30 cellular contexts compared by ENCODE assay signal in the genomic region with DNA sequence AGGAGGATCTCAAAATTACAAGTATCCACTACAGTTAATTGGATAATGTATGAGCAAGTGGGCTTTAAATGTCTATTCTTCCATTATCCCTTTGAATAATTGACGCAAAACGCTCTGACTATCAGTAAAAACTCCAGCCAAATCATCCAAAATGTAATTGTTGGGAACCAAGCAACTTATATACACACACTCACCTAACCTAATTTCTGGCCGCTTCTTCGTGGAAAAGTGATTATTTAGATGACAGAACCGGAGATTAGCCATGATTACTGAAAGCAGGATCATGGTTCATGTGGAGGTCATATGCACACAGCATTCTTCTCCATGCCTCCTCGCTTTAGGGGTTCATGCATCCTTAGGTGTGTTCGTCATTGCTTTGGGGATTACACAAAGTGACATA.
"Had no signal": no experiment of that assay in that cellular context is flagged by ENCODE, and none has a peak within 500 bp of the region (broad histone marks: within the 10 kb centered on the region; RNA-seq: fewer than 3 reads in every experiment).

No MANE protein-coding gene starts in this region.

- H3K4me3 Mint-ChIP-seq: activated naive CD4-positive, alpha-beta T cell treated with anti-CD3 and anti-CD28 coated beads, Interleukin-2, amount 10 ng/mL, durations not matched to agents 7 days and 5 days; activated naive CD8-positive, alpha-beta T cell treated with anti-CD3 and anti-CD28 coated beads, Interleukin-2, amount 10 ng/mL, durations not matched to agents 7 days and 5 days; brain; nephron; stimulated activated effector memory CD8-positive, alpha-beta T cell treated with anti-CD3 and anti-CD28 coated beads, Interleukin-12 subunit alpha, Interleukin-12 subunit beta, amount 100 ng/mL, for 72 hours; stimulated activated naive CD8-positive, alpha-beta T cell treated with anti-CD3 and anti-CD28 coated beads, Interleukin-15, Interleukin-2, amounts not matched to agents 100 ng/mL and 50 ng/mL, for 24 hours had no signal

- H3K4me3 ChIP-seq: ascending aorta, cardiac muscle cell, coronary artery, dorsolateral prefrontal cortex, gastrocnemius medialis, left ventricle myocardium inferior, lung, skin epidermis, thoracic aorta had no signal

- H3K9me3 Mint-ChIP-seq: activated naive CD4-positive, alpha-beta T cell treated with anti-CD3 and anti-CD28 coated beads, Interleukin-2, amount 10 ng/mL, durations not matched to agents 7 days and 5 days; activated naive CD8-positive, alpha-beta T cell treated with anti-CD3 and anti-CD28 coated beads, Interleukin-2, amount 10 ng/mL, durations not matched to agents 7 days and 5 days; brain; nephron; stimulated activated naive CD8-positive, alpha-beta T cell treated with anti-CD3 and anti-CD28 coated beads, Interleukin-15, Interleukin-2, amounts not matched to agents 100 ng/mL and 50 ng/mL, for 24 hours had no signal

- H3K9me3 ChIP-seq: ascending aorta, gastrocnemius medialis, left ventricle myocardium inferior, neutrophil, thoracic aorta had no signal

- H3K36me3 ChIP-seq: ascending aorta, cardiac muscle cell, gastrocnemius medialis, left ventricle myocardium inferior, neutrophil, thoracic aorta had no signal

- DNase-seq: activated CD4-positive, alpha-beta T cell treated with anti-CD3 and anti-CD28 coated beads for 48 hours; activated CD4-positive, alpha-beta T cell treated with anti-CD3 and anti-CD28 coated beads, Interleukin-2, amount 50 U/mL, for 48 hours; activated CD8-positive, alpha-beta memory T cell treated with anti-CD3 and anti-CD28 coated beads, Interleukin-2, amount 50 U/mL, for 4 hours; activated gamma-delta T cell; activated naive CD4-positive, alpha-beta T cell treated with anti-CD3 and anti-CD28 coated beads, Interleukin-2, amount 10 ng/mL, durations not matched to agents 7 days and 5 days; activated naive CD8-positive, alpha-beta T cell treated with anti-CD3 and anti-CD28 coated beads, Interleukin-2, amount 10 ng/mL, durations not matched to agents 7 days and 5 days; activated T-cell treated with anti-CD3 and anti-CD28 coated beads, Interleukin-2, amount 50 U/mL, for 1 hour; dorsolateral prefrontal cortex; effector memory CD4-positive, alpha-beta T cell; gastrocnemius medialis; glutamatergic neuron; islet precursor cell; left ventricle myocardium inferior; mesendoderm; stimulated activated CD4-positive, alpha-beta T cell treated with anti-CD3 and anti-CD28 coated beads, Interleukin-12 subunit alpha, Interleukin-12 subunit beta, amount 100 ng/mL, for 4 hours; stimulated activated CD4-positive, alpha-beta T cell treated with anti-CD3 and anti-CD28 coated beads, Interleukin-4, amount 100 ng/mL, for 1 hour had no signal

- H3K36me3 Mint-ChIP-seq: activated naive CD4-positive, alpha-beta T cell treated with anti-CD3 and anti-CD28 coated beads, Interleukin-2, amount 10 ng/mL, durations not matched to agents 7 days and 5 days; activated naive CD8-positive, alpha-beta T cell treated with anti-CD3 and anti-CD28 coated beads, Interleukin-2, amount 10 ng/mL, durations not matched to agents 7 days and 5 days; brain; stimulated activated effector memory CD8-positive, alpha-beta T cell treated with anti-CD3 and anti-CD28 coated beads, Interleukin-12 subunit alpha, Interleukin-12 subunit beta, amount 100 ng/mL, for 72 hours had no signal

- H3K27ac ChIP-seq: ascending aorta, cardiac muscle cell, coronary artery, dorsolateral prefrontal cortex, gastrocnemius medialis, left ventricle myocardium inferior, neutrophil, skin epidermis, thoracic aorta, VCaP had no signal

- H3K27me3 ChIP-seq: ascending aorta, dorsolateral prefrontal cortex, gastrocnemius medialis, neutrophil had no signal

- H3K27ac Mint-ChIP-seq: activated naive CD4-positive, alpha-beta T cell treated with anti-CD3 and anti-CD28 coated beads, Interleukin-2, amount 10 ng/mL, durations not matched to agents 7 days and 5 days; activated naive CD8-positive, alpha-beta T cell treated with anti-CD3 and anti-CD28 coated beads, Interleukin-2, amount 10 ng/mL, durations not matched to agents 7 days and 5 days; nephron; stimulated activated effector memory CD8-positive, alpha-beta T cell treated with anti-CD3 and anti-CD28 coated beads, Interleukin-12 subunit alpha, Interleukin-12 subunit beta, amount 100 ng/mL, for 72 hours; stimulated activated naive CD8-positive, alpha-beta T cell treated with anti-CD3 and anti-CD28 coated beads, Interleukin-15, Interleukin-2, amounts not matched to agents 100 ng/mL and 50 ng/mL, for 24 hours had no signal

- ATAC-seq: activated CD4-positive, CD25-positive, alpha-beta regulatory T cell treated with anti-CD3 and anti-CD28 coated beads, Interleukin-2, amount 50 U/mL, for 24 hours; gastrocnemius medialis; sciatic nerve; stimulated activated effector memory CD8-positive, alpha-beta T cell treated with anti-CD3 and anti-CD28 coated beads, Interleukin-12 subunit alpha, Interleukin-12 subunit beta, amount 100 ng/mL, for 72 hours had no signal

- H3K27me3 Mint-ChIP-seq: activated naive CD4-positive, alpha-beta T cell treated with anti-CD3 and anti-CD28 coated beads, Interleukin-2, amount 10 ng/mL, durations not matched to agents 7 days and 5 days; activated naive CD8-positive, alpha-beta T cell treated with anti-CD3 and anti-CD28 coated beads, Interleukin-2, amount 10 ng/mL, durations not matched to agents 7 days and 5 days; brain; stimulated activated naive CD8-positive, alpha-beta T cell treated with anti-CD3 and anti-CD28 coated beads, Interleukin-15, Interleukin-2, amounts not matched to agents 100 ng/mL and 50 ng/mL, for 24 hours had no signal

- H3K4me1 Mint-ChIP-seq: activated naive CD4-positive, alpha-beta T cell treated with anti-CD3 and anti-CD28 coated beads, Interleukin-2, amount 10 ng/mL, durations not matched to agents 7 days and 5 days; activated naive CD8-positive, alpha-beta T cell treated with anti-CD3 and anti-CD28 coated beads, Interleukin-2, amount 10 ng/mL, durations not matched to agents 7 days and 5 days; brain; stimulated activated effector memory CD8-positive, alpha-beta T cell treated with anti-CD3 and anti-CD28 coated beads, Interleukin-12 subunit alpha, Interleukin-12 subunit beta, amount 100 ng/mL, for 72 hours had no signal
